Comparison of ENCODE assay signal across 21 cellular contexts in the genomic region with DNA sequence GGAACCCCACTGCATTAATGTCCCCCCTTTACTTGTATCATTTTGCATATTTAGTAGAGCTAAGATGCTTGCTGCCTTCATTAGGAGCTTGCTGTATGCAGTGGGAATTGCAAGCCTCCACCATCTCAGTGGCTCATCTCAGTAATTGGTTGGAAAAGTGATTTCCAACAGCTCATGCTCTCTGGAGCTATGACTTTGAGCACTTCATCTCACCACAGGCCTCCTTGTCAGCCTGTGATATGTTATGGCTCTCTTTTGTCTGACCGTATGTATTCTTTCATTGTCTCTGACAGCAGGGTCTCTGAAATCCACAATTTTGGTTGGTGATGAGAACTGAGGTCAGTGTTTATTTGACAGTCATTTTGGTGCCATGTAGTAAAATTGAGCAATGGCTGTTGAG.
"Had no signal": no experiment of that assay in that cellular context is flagged by ENCODE, and none has a peak within 500 bp of the region (broad histone marks: within the 10 kb centered on the region; RNA-seq: fewer than 3 reads in every experiment).

No MANE protein-coding gene starts in this region.

- H3K27ac Mint-ChIP-seq: activated B cell treated with CpG ODN at 0.5 μM for 24 hours; activated CD4-positive, alpha-beta memory T cell treated with anti-CD3 and anti-CD28 coated beads, Interleukin-2, amount 10 ng/mL, durations not matched to agents 7 days and 5 days; activated CD4-positive, alpha-beta T cell treated with anti-CD3 and anti-CD28 coated beads, Interleukin-2, amount 10 ng/mL, durations not matched to agents 7 days and 5 days; activated naive CD8-positive, alpha-beta T cell treated with anti-CD3 and anti-CD28 coated beads, Interleukin-2, amount 10 ng/mL, durations not matched to agents 7 days and 5 days; activated T-cell treated with anti-CD3 and anti-CD28 coated beads, Interleukin-2, amount 50 U/mL, for 72 hours; activated T-helper 2 cell treated with anti-CD3 and anti-CD28 coated beads, Interferon-gamma antibody, Interleukin-2, Interleukin-4, amounts not matched to agents 10 μg/mL and 5 μg/mL and 100 μg/mL, durations not matched to agents 14 hours and 24 hours and 36 hours; T-helper 17 cell had no signal

- H3K4me3 Mint-ChIP-seq: activated B cell treated with CpG ODN at 0.5 μM for 24 hours; activated CD4-positive, alpha-beta memory T cell treated with anti-CD3 and anti-CD28 coated beads, Interleukin-2, amount 10 ng/mL, durations not matched to agents 7 days and 5 days; activated CD4-positive, alpha-beta T cell treated with anti-CD3 and anti-CD28 coated beads, Interleukin-2, amount 10 ng/mL, durations not matched to agents 7 days and 5 days; activated naive CD8-positive, alpha-beta T cell treated with anti-CD3 and anti-CD28 coated beads, Interleukin-2, amount 10 ng/mL, durations not matched to agents 7 days and 5 days; activated T-cell treated with anti-CD3 and anti-CD28 coated beads, Interleukin-2, amount 50 U/mL, for 72 hours; T-helper 17 cell had no signal

- H2AFZ ChIP-seq: PC-9 had no signal

- DNase-seq: activated B cell treated with CpG ODN at 0.5 μM for 24 hours; activated CD4-positive, alpha-beta memory T cell treated with anti-CD3 and anti-CD28 coated beads, Interleukin-2, amount 10 ng/mL, durations not matched to agents 7 days and 5 days; activated CD4-positive, alpha-beta T cell treated with anti-CD3 and anti-CD28 coated beads, Interleukin-2, amount 10 ng/mL, durations not matched to agents 7 days and 5 days; activated gamma-delta T cell treated with Interleukin-2 at 50 U/mL for 16 hours; activated naive CD4-positive, alpha-beta T cell treated with anti-CD3 and anti-CD28 coated beads, Interleukin-2, amount 50 U/mL, for 16 hours; activated naive CD8-positive, alpha-beta T cell treated with anti-CD3 and anti-CD28 coated beads, Interleukin-2, amount 10 ng/mL, durations not matched to agents 7 days and 5 days; activated T-cell treated with anti-CD3 and anti-CD28 coated beads, Interleukin-2, amount 50 U/mL, for 72 hours; adrenal gland; anterior cingulate cortex; cerebellar nuclear complex; Karpas-422; MM.1S; NCI-H1105; NCI-H1436; NCI-H187 treated with DMSO at 0.1 percent for 48 hours; NCI-H526; PC-9; SHP77 treated with DMSO at 0.1 percent for 48 hours; T-helper 17 cell; T-helper 9 cell had no signal

- H3K36me3 ChIP-seq: adrenal gland had no signal

- H3K4me3 ChIP-seq: adrenal gland, PC-9 had no signal

- H3K27me3 Mint-ChIP-seq: activated B cell treated with CpG ODN at 0.5 μM for 24 hours; activated CD4-positive, alpha-beta memory T cell treated with anti-CD3 and anti-CD28 coated beads, Interleukin-2, amount 10 ng/mL, durations not matched to agents 7 days and 5 days; activated CD4-positive, alpha-beta T cell treated with anti-CD3 and anti-CD28 coated beads, Interleukin-2, amount 10 ng/mL, durations not matched to agents 7 days and 5 days; activated naive CD8-positive, alpha-beta T cell treated with anti-CD3 and anti-CD28 coated beads, Interleukin-2, amount 10 ng/mL, durations not matched to agents 7 days and 5 days; T-helper 17 cell had no signal

- H3K4me1 ChIP-seq: adrenal gland had no signal

- H3K9me3 Mint-ChIP-seq: activated B cell treated with CpG ODN at 0.5 μM for 24 hours; activated CD4-positive, alpha-beta T cell treated with anti-CD3 and anti-CD28 coated beads, Interleukin-2, amount 10 ng/mL, durations not matched to agents 7 days and 5 days; activated naive CD8-positive, alpha-beta T cell treated with anti-CD3 and anti-CD28 coated beads, Interleukin-2, amount 10 ng/mL, durations not matched to agents 7 days and 5 days; activated T-cell treated with anti-CD3 and anti-CD28 coated beads, Interleukin-2, amount 50 U/mL, for 72 hours; activated T-helper 2 cell treated with anti-CD3 and anti-CD28 coated beads, Interferon-gamma antibody, Interleukin-2, Interleukin-4, amounts not matched to agents 10 μg/mL and 5 μg/mL and 100 μg/mL, durations not matched to agents 14 hours and 24 hours and 36 hours had no signal

- H3K4me2 ChIP-seq: PC-9 had no signal

- H3K27ac ChIP-seq: adrenal gland, PC-9 had no signal

- H3K4me1 Mint-ChIP-seq: activated B cell treated with CpG ODN at 0.5 μM for 24 hours; activated CD4-positive, alpha-beta memory T cell treated with anti-CD3 and anti-CD28 coated beads, Interleukin-2, amount 10 ng/mL, durations not matched to agents 7 days and 5 days; activated CD4-positive, alpha-beta T cell treated with anti-CD3 and anti-CD28 coated beads, Interleukin-2, amount 10 ng/mL, durations not matched to agents 7 days and 5 days; activated naive CD8-positive, alpha-beta T cell treated with anti-CD3 and anti-CD28 coated beads, Interleukin-2, amount 10 ng/mL, durations not matched to agents 7 days and 5 days; T-helper 17 cell had no signal

- ATAC-seq: activated T-cell treated with anti-CD3 and anti-CD28 coated beads, Interleukin-2, amount 50 U/mL, for 72 hours; T-helper 17 cell had no signal

- H3K27me3 ChIP-seq: adrenal gland had no signal

- H3K36me3 Mint-ChIP-seq: activated naive CD8-positive, alpha-beta T cell treated with anti-CD3 and anti-CD28 coated beads, Interleukin-2, amount 10 ng/mL, durations not matched to agents 7 days and 5 days had no signal
